Comparison of ENCODE assay signal across 9 cellular contexts in the genomic region with DNA sequence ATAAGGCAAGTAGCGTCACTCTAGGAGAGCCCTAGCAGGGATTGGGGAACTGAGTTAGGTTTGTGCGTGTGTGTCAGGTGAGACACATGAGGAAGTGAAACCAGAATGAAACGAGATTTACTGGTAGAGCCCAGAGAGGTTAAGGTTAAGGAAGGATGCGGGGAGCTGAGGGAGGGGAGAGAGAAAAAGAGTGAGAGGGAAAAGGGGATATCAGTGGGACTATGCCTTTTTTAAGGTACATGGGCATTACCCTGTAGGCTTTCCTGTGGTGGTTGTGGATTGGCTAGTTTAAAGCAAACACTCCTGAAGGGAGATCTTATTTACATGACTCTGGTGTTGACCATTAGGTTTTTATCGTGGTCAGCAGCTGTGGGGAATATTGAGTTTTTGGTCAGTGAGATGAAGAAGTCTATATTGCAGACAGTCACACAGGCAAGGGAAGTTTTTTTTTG. TPM values are rescaled to one million over a fixed set of nuclear protein-coding genes. Genes with fewer than 3 reads are reported as not detected.
DNase-seq lines count a peak whose midpoint lies in the region; ATAC-seq and TF ChIP-seq lines count a peak whose summit lies in the region.
"Had no signal": no experiment of that assay in that cellular context is flagged by ENCODE, and none has a peak within 500 bp of the region (broad histone marks: within the 10 kb centered on the region; RNA-seq: fewer than 3 reads in every experiment).

No MANE protein-coding gene starts in this region.

- CTCF ChIA-PET in HEK293T (lab: Yijun Ruan, JAX) = no interaction called here

- DNase-seq in HL-60 (ENCODE audit: low read depth in 1 of 2, low spot score in 1 of 2) (peak; percentile 25 to 56), left lung (no peak), foreskin melanocyte (no peak), HEK293T (ENCODE audit: extremely low spot score) (no peak), SJCRH30 (no peak)
- DNase-seq in activated T-cell treated with anti-CD3 and anti-CD28 coated beads, Interleukin-2, amount 50 U/mL, for 1 hour = no peak
- DNase-seq: heart right ventricle had no signal

- POLR2A ChIA-PET in HEK293T (lab: Yijun Ruan, JAX) = no interaction called here

- intact Hi-C loops in left lung (cut with DNase I) = no loop called here

- H3K9me3 ChIP-seq in left lung = no peaks in the 10 kb centered on the region
- no peaks in the 10 kb centered on the region for H3K9me3 ChIP-seq in SJCRH30 (replicated peaks)

- ATAC-seq in GM18858 (IDR thresholded peaks at IDR 0.05; ENCODE audit: unreplicated experiment) = peak; percentile 100
- ATAC-seq in GM21717 (IDR thresholded peaks at IDR 0.05; ENCODE audit: unreplicated experiment) = peak; percentile 100
- ATAC-seq in left lung = peak; percentile 47

- H3K36me3 ChIP-seq in left lung (no peaks in the 10 kb centered on the region), SJCRH30 (peaks cover 5% of the 10 kb centered on the region)

- H3K4me3 ChIP-seq in HL-60 (replicated peaks; ENCODE audit: insufficient read depth, low read length) = no peak overlapping the region
- H3K4me3 ChIP-seq in left lung = no peak overlapping the region
- H3K4me3 ChIP-seq in SJCRH30 = no peak overlapping the region
- H3K4me3 ChIP-seq: heart right ventricle had no signal

- no peak overlapping the region for H3K27ac ChIP-seq in HL-60 (replicated peaks)
- no peak overlapping the region for H3K27ac ChIP-seq in left lung
- no peak overlapping the region for H3K27ac ChIP-seq in SJCRH30
- H3K27ac ChIP-seq: heart right ventricle had no signal

- H3K27me3 ChIP-seq in HL-60 (ENCODE audit: insufficient read depth, poor library complexity, severe bottlenecking) (no peaks in the 10 kb centered on the region), left lung (no peaks in the 10 kb centered on the region), SJCRH30 (no peaks in the 10 kb centered on the region)
- H3K27me3 ChIP-seq: heart right ventricle had no signal

- TF ChIP-seq CTCF in HL-60 (IDR thresholded peaks at IDR 0.05; ENCODE audit: insufficient read depth, low read length) = no peak
- no peak for TF ChIP-seq CTCF in left lung (IDR thresholded peaks at IDR 0.05)

- H3K4me1 ChIP-seq in left lung (peaks cover 0 to 30% of the 10 kb centered on the region in 2 donors), SJCRH30 (peaks cover 11% of the 10 kb centered on the region)

TF ChIP-seq in HEK293T, 16 proteins besides CTCF, POLR2A, EP300 and RAD21:
- no peak for TF ChIP-seq LEF1 (IDR thresholded peaks at IDR 0.05; ENCODE audit: borderline replicate concordance)
- TF ChIP-seq NFRKB (IDR thresholded peaks at IDR 0.05) = no peak
- no peak for TF ChIP-seq HDGF (IDR thresholded peaks at IDR 0.05; ENCODE audit: borderline replicate concordance)
- no peak for TF ChIP-seq L3MBTL2 (conservative IDR thresholded peaks at IDR 0.05)
- TF ChIP-seq, protein P1, sequence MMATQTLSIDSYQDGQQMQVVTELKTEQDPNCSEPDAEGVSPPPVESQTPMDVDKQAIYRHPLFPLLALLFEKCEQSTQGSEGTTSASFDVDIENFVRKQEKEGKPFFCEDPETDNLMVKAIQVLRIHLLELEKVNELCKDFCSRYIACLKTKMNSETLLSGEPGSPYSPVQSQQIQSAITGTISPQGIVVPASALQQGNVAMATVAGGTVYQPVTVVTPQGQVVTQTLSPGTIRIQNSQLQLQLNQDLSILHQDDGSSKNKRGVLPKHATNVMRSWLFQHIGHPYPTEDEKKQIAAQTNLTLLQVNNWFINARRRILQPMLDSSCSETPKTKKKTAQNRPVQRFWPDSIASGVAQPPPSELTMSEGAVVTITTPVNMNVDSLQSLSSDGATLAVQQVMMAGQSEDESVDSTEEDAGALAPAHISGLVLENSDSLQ (IDR thresholded peaks at IDR 0.05) = no peak
- TF ChIP-seq ELF4 (IDR thresholded peaks at IDR 0.05) = no peak
- TF ChIP-seq SP1 (IDR thresholded peaks at IDR 0.05) = no peak
- no peak for TF ChIP-seq ARNT (IDR thresholded peaks at IDR 0.05)
- TF ChIP-seq CTBP1 (IDR thresholded peaks at IDR 0.05; ENCODE audit: borderline replicate concordance) = no peak
- no peak for TF ChIP-seq BHLHE40 (IDR thresholded peaks at IDR 0.05; ENCODE audit: borderline replicate concordance)
- TF ChIP-seq FOXA1 (IDR thresholded peaks at IDR 0.05) = no peak
- TF ChIP-seq FOXK2 (IDR thresholded peaks at IDR 0.05) = no peak
- no peak for TF ChIP-seq FOXM1 (IDR thresholded peaks at IDR 0.05; ENCODE audit: borderline replicate concordance)
- no peak for TF ChIP-seq ZNF384 (IDR thresholded peaks at IDR 0.05)

RNA-seq across cellular contexts. Expression of a gene that starts 13.9 kb away (rescaled TPM):
- 10 to 100 TPM; 26.8 to 32.1 TPM for total RNA-seq in left lung
- total RNA-seq in SJCRH30 (2014; rRNA removed; shearing (Covaris generic)) = 37.5 and 41.3 TPM in 2 replicates

Comparison
In these comparisons a context has a peak if more than half of its experiments do, and no peak if none do; other contexts are left out.
1. ATAC-seq: peak in every context shown above with its lines; median percentile 100 in GM18858; 100 in GM21717; 47 in left lung.
2. DNase-seq: peak in HL-60 (2 of 2); none in left lung (0 of 2), foreskin melanocyte (single experiment), HEK293T (single experiment), activated T-cell treated with anti-CD3 and anti-CD28 coated beads, Interleukin-2, amount 50 U/mL, for 1 hour (single experiment) and SJCRH30 (0 of 2).